In genomic region chr16:11667824-11668589, GRCh38 we compare ENCODE assay signal across 8 cellular contexts. TPM values are rescaled to one million over a fixed set of nuclear protein-coding genes. Genes with fewer than 3 reads are reported as not detected.
DNase-seq lines count a peak whose midpoint lies in the region; ATAC-seq lines count a peak whose summit lies in the region.

SNN (plus strand) TSS chr16:11668455; CDS start chr16:11676060, 7,605 bp downstream.

- peak; percentile 57 for ATAC-seq in HG03039 (IDR thresholded peaks at IDR 0.05; ENCODE audit: unreplicated experiment)
- ATAC-seq in left colon: peak; percentile 97

- intact Hi-C loops in left colon (cut with DNase I, micrococcal nuclease): no loop called here

- H3K27ac ChIP-seq in cingulate gyrus (ENCODE audit: low read depth, low read length): peak within 1 kb of the TSS; percentile 72

- peak; percentile 72 for DNase-seq in NCI-H2107 (lab: John Stamatoyannopoulos, UW)
- DNase-seq in NCI-H2107 treated with DMSO at 0.1 percent for 48 hours (lab: John Stamatoyannopoulos, UW; ENCODE audit: unreplicated experiment): no peak
- DNase-seq in NCI-H446 (lab: John Stamatoyannopoulos, UW): peak; percentile 42 to 89
- peak; percentile 80 to 81 for DNase-seq in activated CD4-positive, alpha-beta T cell treated with anti-CD3 and anti-CD28 coated beads for 4 hours
- peak; percentile 83 to 88 for DNase-seq in left colon
- peak; percentile 64 to 86 (median 75) for DNase-seq in stimulated activated CD4-positive, alpha-beta T cell treated with anti-CD3 and anti-CD28 coated beads, Interleukin-1b, Interleukin-23, amount 100 ng/mL, for 24 hours (ENCODE audit: low read depth in 4 of 4, low spot score in 1 of 4)

RNA-seq across cellular contexts. Expression of gene SNN, which starts in this region (rescaled TPM):
- 1 to 10 TPM; 2.4 to 7.6 TPM for total RNA-seq in left colon
